In genomic region chr6:142416179-142416578, GRCh38 we compare ENCODE assay signal across 16 cellular contexts.
DNase-seq lines count a peak whose midpoint lies in the region; ATAC-seq, FAIRE-seq and TF ChIP-seq lines count a peak whose summit lies in the region.
"Had no signal": no experiment of that assay in that cellular context is flagged by ENCODE, and none has a peak within 500 bp of the region (broad histone marks: within the 10 kb centered on the region; RNA-seq: fewer than 3 reads in every experiment).

No MANE protein-coding gene starts in this region.

- dilution Hi-C loops in endothelial cell of umbilical vein (cut with MboI; ENCODE audit: extremely low pct_ligation_motif_present, low sequenced_read_pairs) = no loop called here

- no peaks in the 10 kb centered on the region for H3K9me3 ChIP-seq in MG63
- H3K9me3 ChIP-seq in endothelial cell of umbilical vein (replicated peaks; ENCODE audit: control insufficient read depth, insufficient read depth, low read length) = no peaks in the 10 kb centered on the region
- no peaks in the 10 kb centered on the region for H3K9me3 ChIP-seq in neuron (ENCODE audit: low read length)

- intact Hi-C loops in Calu3 (cut with micrococcal nuclease; ENCODE audit: unreplicated experiment) = no loop called here
- intact Hi-C loops in endothelial cell of umbilical vein (cut with micrococcal nuclease) = loop anchor here (1.0 to 10.0 kb wide), 4 partner anchors 9 to 429 kb away; no protein-coding TSS in a partner anchor

- BruUV-seq in Calu3 (replicated peaks; lab: Mats Ljungman, UMichigan) = no TSS peak
- BruUV-seq in endothelial cell of umbilical vein (replicated peaks; lab: Mats Ljungman, UMichigan) = no TSS peak

- DNase-seq in Calu3 = no peak
- DNase-seq in MG63 = peak; percentile 87
- peak; percentile 93 for DNase-seq in endothelial cell of umbilical vein (ENCODE audit: low read depth, low spot score)
- no peak for DNase-seq in NCI-H187 (lab: John Stamatoyannopoulos, UW)
- no peak for DNase-seq in NCI-H1436 treated with DMSO at 0.1 percent for 48 hours (lab: John Stamatoyannopoulos, UW)
- DNase-seq: DMS79; effector CD8-positive, alpha-beta T cell; NCI-H510A treated with DMSO at 0.1 percent for 48 hours; stimulated activated naive CD4-positive, alpha-beta T cell; T-helper 9 cell had no signal

- H3K4me3 ChIP-seq in MG63 = no peak overlapping the region
- no peak overlapping the region for H3K4me3 ChIP-seq in endothelial cell of umbilical vein (replicated peaks in 1 of 3; ENCODE audit: insufficient read depth in 1 of 3, low read depth in 1 of 3, low read length in 3 of 3)
- no peak overlapping the region for H3K4me3 ChIP-seq in neuron (ENCODE audit: low read length)
- H3K4me3 ChIP-seq: lung had no signal

- H2AFZ ChIP-seq in endothelial cell of umbilical vein (ENCODE audit: low read depth, low read length) (no peak overlapping the region), neuron (ENCODE audit: low read depth, low read length) (peak overlapping the region; percentile 56)

- TF ChIP-seq CTCF in Calu3 (IDR thresholded peaks at IDR 0.05; ENCODE audit: unreplicated experiment) (no peak), endothelial cell of umbilical vein (IDR thresholded peaks at IDR 0.05; ENCODE audit: extremely low read depth in 1 of 2, insufficient read depth in 1 of 2, low read depth in 1 of 2, low read length in 2 of 2) (no peak)

- peaks cover 15% of the 10 kb centered on the region for H3K4me1 Mint-ChIP-seq in Calu3 (ENCODE audit: low read depth, unreplicated experiment)
- H3K4me1 Mint-ChIP-seq: activated T-helper 17 cell treated with anti-CD3 and anti-CD28 coated beads, Interleukin-2, amount 50 U/mL, for 72 hours; IgD-negative memory B cell had no signal

- H3K79me2 ChIP-seq in endothelial cell of umbilical vein (ENCODE audit: control insufficient read depth, insufficient read depth, low read length) = peaks cover under 1% of the 10 kb centered on the region

- peak overlapping the region; percentile 67 for H3K4me2 ChIP-seq in endothelial cell of umbilical vein (ENCODE audit: insufficient read depth, low read length)

- peak overlapping the region; percentile 90 for H3K9ac ChIP-seq in endothelial cell of umbilical vein (replicated peaks; ENCODE audit: extremely low read depth, insufficient read depth, low read length)

- H3K27ac ChIP-seq in endothelial cell of umbilical vein (ENCODE audit: insufficient read depth, low read depth, low read length) = peak overlapping the region; percentile 99

- FAIRE-seq in endothelial cell of umbilical vein (lab: Jason Lieb, UNC) = peak; percentile 94

- H3K27me3 ChIP-seq in MG63 = no peaks in the 10 kb centered on the region
- no peaks in the 10 kb centered on the region for H3K27me3 ChIP-seq in endothelial cell of umbilical vein (ENCODE audit: control insufficient read depth in 2 of 2, insufficient read depth in 2 of 2, low read length in 2 of 2)
- no peaks in the 10 kb centered on the region for H3K27me3 ChIP-seq in neuron (ENCODE audit: insufficient read depth, low read length)

- H3K36me3 ChIP-seq in MG63 = no peaks in the 10 kb centered on the region
- peaks cover 14 to 19% of the 10 kb centered on the region in 2 experiments for H3K36me3 ChIP-seq in endothelial cell of umbilical vein (ENCODE audit: control insufficient read depth in 2 of 2, extremely low read depth in 1 of 2, insufficient read depth in 2 of 2, low read length in 2 of 2)
- H3K36me3 ChIP-seq in neuron (ENCODE audit: insufficient read depth, low read length) = no peaks in the 10 kb centered on the region

- POLR2A ChIA-PET in endothelial cell of umbilical vein (lab: Charles Lee) = interaction anchor here (0.9 to 1.0 kb wide), 2 partner anchors 9 to 20 kb away, joined by 3 read pairs; no protein-coding TSS in a partner anchor

- H3K4me1 ChIP-seq in endothelial cell of umbilical vein (ENCODE audit: control insufficient read depth, extremely low read depth, insufficient read depth, low read length) = peaks cover 56% of the 10 kb centered on the region
- peaks cover 24% of the 10 kb centered on the region for H3K4me1 ChIP-seq in neuron (ENCODE audit: insufficient read depth, low read length)

- no peak overlapping the region for H3K4me3 Mint-ChIP-seq in Calu3 (ENCODE audit: low read depth, unreplicated experiment)
- H3K4me3 Mint-ChIP-seq: activated T-helper 17 cell treated with anti-CD3 and anti-CD28 coated beads, Interleukin-2, amount 50 U/mL, for 72 hours; IgD-negative memory B cell had no signal

- H3K9me3 Mint-ChIP-seq in Calu3 (ENCODE audit: low read depth, unreplicated experiment) = no peaks in the 10 kb centered on the region
- H3K9me3 Mint-ChIP-seq: activated T-helper 17 cell treated with anti-CD3 and anti-CD28 coated beads, Interleukin-2, amount 50 U/mL, for 72 hours; IgD-negative memory B cell had no signal

- TF ChIP-seq POLR2A in endothelial cell of umbilical vein (IDR thresholded peaks at IDR 0.05; ENCODE audit: low read depth, low read length) = peak; percentile 22

- no peaks in the 10 kb centered on the region for H3K27me3 Mint-ChIP-seq in Calu3 (ENCODE audit: unreplicated experiment)

- no peaks in the 10 kb centered on the region for H4K20me1 ChIP-seq in endothelial cell of umbilical vein (replicated peaks; ENCODE audit: control insufficient read depth, extremely low read depth, insufficient read depth, low read length)

- H3K9me1 ChIP-seq in endothelial cell of umbilical vein (replicated peaks; ENCODE audit: control insufficient read depth, extremely low read depth, insufficient read depth, low read length) = no peaks in the 10 kb centered on the region

- CTCF ChIA-PET in Calu3 (lab: Charles Lee) (no interaction called here), endothelial cell of umbilical vein (lab: Charles Lee) (interaction anchor here (0.9 to 1.2 kb wide), 3 partner anchors 9 to 58 kb away, joined by 3 to 7 read pairs (median 4); no protein-coding TSS in a partner anchor)

- H3K36me3 Mint-ChIP-seq in Calu3 (ENCODE audit: insufficient read depth, unreplicated experiment) = peaks cover 44% of the 10 kb centered on the region
- H3K36me3 Mint-ChIP-seq: IgD-negative memory B cell had no signal

- peak overlapping the region; percentile 44 for H3K27ac Mint-ChIP-seq in Calu3 (ENCODE audit: unreplicated experiment)
- H3K27ac Mint-ChIP-seq: activated T-helper 17 cell treated with anti-CD3 and anti-CD28 coated beads, Interleukin-2, amount 50 U/mL, for 72 hours; IgD-negative memory B cell had no signal

- ATAC-seq in GM21528 (IDR thresholded peaks at IDR 0.05; ENCODE audit: low FRiP score, unreplicated experiment) (no peak), GM21723 (IDR thresholded peaks at IDR 0.05; ENCODE audit: unreplicated experiment) (no peak)
- ATAC-seq: activated T-helper 17 cell treated with anti-CD3 and anti-CD28 coated beads, Interleukin-2, amount 50 U/mL, for 72 hours had no signal

TF ChIP-seq in endothelial cell of umbilical vein, 7 proteins besides CTCF, POLR2A, EP300 and RAD21:
- TF ChIP-seq JUN (IDR thresholded peaks at IDR 0.05; ENCODE audit: borderline replicate concordance, insufficient read depth, insufficient read length, low read depth) = peak; percentile 56
- no peak for TF ChIP-seq EZH2 (IDR thresholded peaks at IDR 0.05; ENCODE audit: borderline replicate concordance, low read depth, low read length, severe bottlenecking)
- peak; percentile 40 for TF ChIP-seq GATA2 (IDR thresholded peaks at IDR 0.05; ENCODE audit: insufficient read depth, insufficient read length, low read depth, low read length)
- TF ChIP-seq POLR2AphosphoS5 (IDR thresholded peaks at IDR 0.05; ENCODE audit: insufficient read depth, low read depth, low read length) = peak; percentile 59
- peak; percentile 92 for TF ChIP-seq FOS (IDR thresholded peaks at IDR 0.05; ENCODE audit: borderline replicate concordance, insufficient read depth, low read length)
- TF ChIP-seq MYC (IDR thresholded peaks at IDR 0.05; ENCODE audit: low read depth, low read length) = peak; percentile 11
- TF ChIP-seq MAX (IDR thresholded peaks at IDR 0.05; ENCODE audit: insufficient read depth, insufficient read length) = no peak
TF ChIP-seq in endothelial cell of umbilical vein: peak in this region for 5.

Comparison
In these comparisons a context has a peak if more than half of its experiments do, and no peak if none do; other contexts are left out.
1. DNase-seq: peak in MG63 (single experiment) and endothelial cell of umbilical vein (single experiment); none in Calu3 (single experiment), NCI-H187 (0 of 2) and NCI-H1436 treated with DMSO at 0.1 percent for 48 hours (single experiment).